21 cellular contexts compared by ENCODE assay signal in genomic region chr3:38658886-38659285, GRCh38. TPM values are rescaled to one million over a fixed set of nuclear protein-coding genes. Genes with fewer than 3 reads are reported as not detected.
DNase-seq lines count a peak whose midpoint lies in the region; ATAC-seq, FAIRE-seq and TF ChIP-seq lines count a peak whose summit lies in the region.
"Had no signal": no experiment of that assay in that cellular context is flagged by ENCODE, and none has a peak within 500 bp of the region (broad histone marks: within the 10 kb centered on the region; RNA-seq: fewer than 3 reads in every experiment).

No MANE protein-coding gene starts in this region.

- H3K4me3 ChIP-seq in GM23338, result no peak overlapping the region
- no peak overlapping the region for H3K4me3 ChIP-seq in endothelial cell of umbilical vein (replicated peaks in 1 of 3; ENCODE audit: insufficient read depth in 1 of 3, low read depth in 1 of 3, low read length in 3 of 3)
- H3K4me3 ChIP-seq in neuronal stem cell (ENCODE audit: low read length in 2 of 2), result no peak overlapping the region
- H3K4me3 ChIP-seq in foreskin fibroblast (ENCODE audit: low read depth in 1 of 2, low read length in 2 of 2), result no peak overlapping the region
- H3K4me3 ChIP-seq: HAP-1 had no signal

- H3K79me1 ChIP-seq in neuronal stem cell (ENCODE audit: low read depth, low read length), result no peaks in the 10 kb centered on the region

- whole genome bisulfite sequencing in neuronal stem cell (ENCODE audit: extremely low coverage in 2 of 2, insufficient read length in 2 of 2, insufficient replicate concordance in 1 of 2), 2 donors, result no CpG with 5 or more reads among the region's 11 CpGs

- peak overlapping the region; percentile 52 for H3K18ac ChIP-seq in neuronal stem cell (ENCODE audit: low read length)

- H3K27me3 ChIP-seq in GM23338 (ENCODE audit: insufficient read depth), result no peaks in the 10 kb centered on the region
- peaks cover 22 to 23% of the 10 kb centered on the region in 2 experiments for H3K27me3 ChIP-seq in endothelial cell of umbilical vein (ENCODE audit: control insufficient read depth in 2 of 2, insufficient read depth in 2 of 2, low read length in 2 of 2)
- peaks cover 0 to 23% (median 0%) of the 10 kb centered on the region in 3 experiments for H3K27me3 ChIP-seq in neuronal stem cell (ENCODE audit: control insufficient read depth in 3 of 3, insufficient read depth in 3 of 3, low read depth in 1 of 3, low read length in 3 of 3)
- H3K27me3 ChIP-seq: BE2C had no signal

- peaks cover 10% of the 10 kb centered on the region; the same call in 2 of the 3 replicates for H3K36me3 Mint-ChIP-seq in GM23338 (ENCODE audit: low read depth)
- H3K36me3 Mint-ChIP-seq in stimulated activated memory B cell treated with anti-CD40 and anti-IgM and Interleukin-4, amounts not matched to agents 10 μg/mL and 1 μg/mL and 100 μg/mL, for 72 hours, result peaks cover 8% of the 10 kb centered on the region
- H3K36me3 Mint-ChIP-seq: IgD-negative memory B cell had no signal

- H2BK120ac ChIP-seq in neuronal stem cell (ENCODE audit: low read depth, low read length), result no peak overlapping the region

- no peak for TF ChIP-seq POLR2A in endothelial cell of umbilical vein (IDR thresholded peaks at IDR 0.05; ENCODE audit: low read depth, low read length)

- peaks cover 24% of the 10 kb centered on the region for H3K4me1 ChIP-seq in GM23338 (ENCODE audit: insufficient read depth)
- no peaks in the 10 kb centered on the region for H3K4me1 ChIP-seq in endothelial cell of umbilical vein (ENCODE audit: control insufficient read depth, extremely low read depth, insufficient read depth, low read length)
- H3K4me1 ChIP-seq in neuronal stem cell (ENCODE audit: control insufficient read depth in 2 of 2, insufficient read depth in 1 of 2, low read depth in 1 of 2, low read length in 2 of 2), result peaks cover 0 to 13% of the 10 kb centered on the region in 2 donors
- H3K4me1 ChIP-seq: BE2C, HAP-1 had no signal

- no peak overlapping the region for H2BK5ac ChIP-seq in neuronal stem cell (ENCODE audit: low read length)

- H3F3A ChIP-seq in GM23338 (replicated peaks; ENCODE audit: low read depth), result no peaks in the 10 kb centered on the region

- no peak overlapping the region for H3K4me3 Mint-ChIP-seq in GM23338
- H3K4me3 Mint-ChIP-seq in stimulated activated memory B cell treated with anti-CD40 and anti-IgM and Interleukin-4, amounts not matched to agents 10 μg/mL and 1 μg/mL and 100 μg/mL, for 72 hours, result no peak overlapping the region
- H3K4me3 Mint-ChIP-seq: CD4-positive, alpha-beta T cell had no signal

- H2AK5ac ChIP-seq in neuronal stem cell (ENCODE audit: low read depth, low read length), result no peak overlapping the region

- peak; percentile 12 for DNase-seq in NCI-H2227 (lab: John Stamatoyannopoulos, UW; ENCODE audit: unreplicated experiment)
- no peak for DNase-seq in NCI-H2227 treated with DMSO at 0.1 percent for 48 hours (lab: John Stamatoyannopoulos, UW)
- DNase-seq in GM23338 (ENCODE audit: low spot score), result no peak
- no peak for DNase-seq in endothelial cell of umbilical vein (ENCODE audit: low read depth, low spot score)
- DNase-seq in neuronal stem cell (ENCODE audit: low spot score), result no peak
- DNase-seq in ecto neural progenitor cell (ENCODE audit: low spot score), result no peak
- DNase-seq in foreskin fibroblast, result no peak
- DNase-seq: 8988T; BE2C; Calu3; CD4-positive, alpha-beta T cell; DMS79; NCI-H1105 treated with DMSO at 0.1 percent for 48 hours; NCI-H1694 treated with DMSO at 0.1 percent for 48 hours; NCI-H2107; NCI-H446 treated with DMSO at 0.1 percent for 48 hours; NK-92 treated with Interleukin-12 subunit alpha and Interleukin-12 subunit beta, amount 100 ng/mL, for 24 hours; OCI-M1 had no signal

- no peaks in the 10 kb centered on the region for H3K36me3 ChIP-seq in GM23338 (ENCODE audit: insufficient read depth)
- H3K36me3 ChIP-seq in endothelial cell of umbilical vein (ENCODE audit: control insufficient read depth in 2 of 2, extremely low read depth in 1 of 2, insufficient read depth in 2 of 2, low read length in 2 of 2), result no peaks in the 10 kb centered on the region
- no peaks in the 10 kb centered on the region for H3K36me3 ChIP-seq in neuronal stem cell (replicated peaks in 1 of 2; ENCODE audit: control insufficient read depth in 2 of 2, insufficient read depth in 2 of 2, low read length in 2 of 2)
- H3K36me3 ChIP-seq: BE2C, HAP-1 had no signal

- H3K9me3 ChIP-seq in endothelial cell of umbilical vein (replicated peaks; ENCODE audit: control insufficient read depth, insufficient read depth, low read length), result no peaks in the 10 kb centered on the region
- H3K9me3 ChIP-seq in neuronal stem cell (replicated peaks in 1 of 2; ENCODE audit: control insufficient read depth in 2 of 2, insufficient read depth in 1 of 2, low read depth in 1 of 2, low read length in 2 of 2), result peaks cover 0 to 1% of the 10 kb centered on the region in 2 donors
- H3K9me3 ChIP-seq: BE2C had no signal

- no peaks in the 10 kb centered on the region for H3K9me2 ChIP-seq in GM23338 (ENCODE audit: insufficient read depth)

- no TSS peak for BruUV-seq in endothelial cell of umbilical vein (replicated peaks; lab: Mats Ljungman, UMichigan)

- no peaks in the 10 kb centered on the region for H3K9me1 ChIP-seq in endothelial cell of umbilical vein (replicated peaks; ENCODE audit: control insufficient read depth, extremely low read depth, insufficient read depth, low read length)

- H4K20me1 ChIP-seq in GM23338 (replicated peaks; ENCODE audit: insufficient read depth), result no peaks in the 10 kb centered on the region
- H4K20me1 ChIP-seq in endothelial cell of umbilical vein (replicated peaks; ENCODE audit: control insufficient read depth, extremely low read depth, insufficient read depth, low read length), result no peaks in the 10 kb centered on the region

- H4K91ac ChIP-seq in neuronal stem cell (ENCODE audit: low read depth, low read length, poor library complexity), result no peak overlapping the region

- no peak overlapping the region for H3K27ac ChIP-seq in GM23338 (ENCODE audit: low read depth)
- H3K27ac ChIP-seq in endothelial cell of umbilical vein (ENCODE audit: insufficient read depth, low read depth, low read length), result no peak overlapping the region
- H3K27ac ChIP-seq in neuronal stem cell (replicated peaks; ENCODE audit: low read length), result no peak overlapping the region

- peak overlapping the region; percentile 7 for H2BK12ac ChIP-seq in neuronal stem cell (ENCODE audit: low read length)

- H2BK15ac ChIP-seq in neuronal stem cell (ENCODE audit: low read length), result peak overlapping the region; percentile 18

- H3K79me2 ChIP-seq in GM23338 (replicated peaks; ENCODE audit: insufficient read depth), result no peaks in the 10 kb centered on the region
- H3K79me2 ChIP-seq in endothelial cell of umbilical vein (ENCODE audit: control insufficient read depth, insufficient read depth, low read length), result no peaks in the 10 kb centered on the region

- H3K23ac ChIP-seq in neuronal stem cell (ENCODE audit: low read depth, low read length, poor library complexity), result peak overlapping the region; percentile 48

- H3K4me2 ChIP-seq in GM23338 (peak overlapping the region; percentile 27; the same call in 1 of the 2 replicates), endothelial cell of umbilical vein (ENCODE audit: insufficient read depth, low read length) (no peak overlapping the region), neuronal stem cell (ENCODE audit: insufficient read depth, low read length, poor library complexity, severe bottlenecking) (no peak overlapping the region)

- H3K27ac Mint-ChIP-seq in GM23338, result no peak overlapping the region
- H3K27ac Mint-ChIP-seq in stimulated activated memory B cell treated with anti-CD40 and anti-IgM and Interleukin-4, amounts not matched to agents 10 μg/mL and 1 μg/mL and 100 μg/mL, for 72 hours, result no peak overlapping the region
- H3K27ac Mint-ChIP-seq: CD4-positive, alpha-beta T cell; IgD-negative memory B cell had no signal

- FAIRE-seq in endothelial cell of umbilical vein (lab: Jason Lieb, UNC), result no peak

- peak; percentile 17 for ATAC-seq in GM23338
- ATAC-seq in stimulated activated memory B cell treated with anti-CD40 and anti-IgM and Interleukin-4, amounts not matched to agents 10 μg/mL and 1 μg/mL and 100 μg/mL, for 72 hours, result no peak

- H2AFZ ChIP-seq in GM23338 (peak overlapping the region; percentile 69), endothelial cell of umbilical vein (ENCODE audit: low read depth, low read length) (peak overlapping the region; percentile 20), neuronal stem cell (ENCODE audit: low read length) (peak overlapping the region; percentile 76)

- no peak overlapping the region for H4K8ac ChIP-seq in neuronal stem cell (ENCODE audit: low read depth, low read length)

- H3K14ac ChIP-seq in neuronal stem cell (ENCODE audit: low read length), result no peak overlapping the region

- intact Hi-C loops in endothelial cell of umbilical vein (cut with micrococcal nuclease), result loop anchor here (2.0 to 10.0 kb wide), 3 partner anchors 80 to 524 kb away; partner anchors contain the start of genes ACAA1, MYD88 and XYLB

- dilution Hi-C loops in endothelial cell of umbilical vein (cut with MboI; ENCODE audit: extremely low pct_ligation_motif_present, low sequenced_read_pairs), result no loop called here

- peaks cover 26% of the 10 kb centered on the region for H3K9me3 Mint-ChIP-seq in GM23338
- peaks cover 18% of the 10 kb centered on the region for H3K9me3 Mint-ChIP-seq in stimulated activated memory B cell treated with anti-CD40 and anti-IgM and Interleukin-4, amounts not matched to agents 10 μg/mL and 1 μg/mL and 100 μg/mL, for 72 hours

- H3K9ac ChIP-seq in endothelial cell of umbilical vein (replicated peaks; ENCODE audit: extremely low read depth, insufficient read depth, low read length), result no peak overlapping the region
- no peak overlapping the region for H3K9ac ChIP-seq in neuronal stem cell (ENCODE audit: low read depth, low read length, poor library complexity)

- peaks cover 3% of the 10 kb centered on the region for H3K27me3 Mint-ChIP-seq in GM23338 (ENCODE audit: insufficient read depth, low read depth, poor library complexity)
- peaks cover 40% of the 10 kb centered on the region for H3K27me3 Mint-ChIP-seq in stimulated activated memory B cell treated with anti-CD40 and anti-IgM and Interleukin-4, amounts not matched to agents 10 μg/mL and 1 μg/mL and 100 μg/mL, for 72 hours

- CTCF ChIA-PET in endothelial cell of umbilical vein (lab: Charles Lee), result interaction anchor here (0.6 to 14.0 kb wide), 7 partner anchors 8 to 614 kb away, joined by 3 to 455 read pairs (median 3); no protein-coding TSS in a partner anchor

- peaks cover 22% of the 10 kb centered on the region for H3K4me1 Mint-ChIP-seq in GM23338
- no peaks in the 10 kb centered on the region for H3K4me1 Mint-ChIP-seq in stimulated activated memory B cell treated with anti-CD40 and anti-IgM and Interleukin-4, amounts not matched to agents 10 μg/mL and 1 μg/mL and 100 μg/mL, for 72 hours

- POLR2A ChIA-PET in endothelial cell of umbilical vein (lab: Charles Lee), result no interaction called here

- H3K4ac ChIP-seq in neuronal stem cell (ENCODE audit: low read length), result no peak overlapping the region

- no peak for TF ChIP-seq CTCF in GM23338 (conservative IDR thresholded peaks at IDR 0.05; ENCODE audit: low read depth in 2 of 2)
- no peak for TF ChIP-seq CTCF in endothelial cell of umbilical vein (IDR thresholded peaks at IDR 0.05; ENCODE audit: extremely low read depth in 1 of 2, insufficient read depth in 1 of 2, low read depth in 1 of 2, low read length in 2 of 2)
- TF ChIP-seq CTCF in foreskin fibroblast (IDR thresholded peaks at IDR 0.05; ENCODE audit: low read depth, low read length), result no peak

RNA-seq across cellular contexts. Expression of gene SCN5A, which starts 9.4 kb away (rescaled TPM):
- total RNA-seq in GM23338 (2014; rRNA removed; shearing (Covaris generic)), result 8.2 and 10.6 TPM in 2 replicates
- polyA plus RNA-seq in GM23338 (2016; fragmentation: Nextera tagmentation; extraction: Ambion mirVana), result 8.4 and 10.2 TPM in 2 replicates
- 13.1 and 20.0 TPM in 2 replicates for total RNA-seq in endothelial cell of umbilical vein
- 2.7 and 3.1 TPM in 2 replicates for polyA plus RNA-seq in endothelial cell of umbilical vein
- 2.8 and 2.9 TPM in 2 replicates for polyA plus RNA-seq in endothelial cell of umbilical vein (2011; cell fraction: cytosol; rRNA removed)
- polyA plus RNA-seq in endothelial cell of umbilical vein (2011; cell fraction: nucleus; rRNA removed), result 7.5 and 8.2 TPM in 2 replicates
- polyA plus RNA-seq in endothelial cell of umbilical vein (2012), result 4.6 and 6.6 TPM in 2 replicates
- 11.1 and 11.9 TPM in 2 replicates for polyA minus RNA-seq in endothelial cell of umbilical vein
- not detected for polyA minus RNA-seq in endothelial cell of umbilical vein (2011; cell fraction: cytosol; rRNA and poly(A)+ RNA removed)
- 7.8 and 10.1 TPM in 2 replicates for polyA minus RNA-seq in endothelial cell of umbilical vein (2011; cell fraction: nucleus; rRNA and poly(A)+ RNA removed)
- 1.3 TPM for polyA plus RNA-seq in neuronal stem cell (2013, experiment 1 of 2)
- 1.5 TPM for polyA plus RNA-seq in neuronal stem cell (2013, experiment 2 of 2)
- polyA plus RNA-seq: IgD-negative memory B cell had no signal

Comparison
In these comparisons a context has a peak if more than half of its experiments do, and no peak if none do; other contexts are left out.
1. H2AFZ ChIP-seq: peak in every context shown above with its lines; median percentile 76 in neuronal stem cell; 69 in GM23338; 20 in endothelial cell of umbilical vein.